ENCODE assay signal across 8 cellular contexts in genomic region chr17:48478224-48479013, GRCh38. TPM values are rescaled to one million over a fixed set of nuclear protein-coding genes. Genes with fewer than 3 reads are reported as not detected.
DNase-seq lines count a peak whose midpoint lies in the region; ATAC-seq, FAIRE-seq and TF ChIP-seq lines count a peak whose summit lies in the region.

No MANE protein-coding gene starts in this region.

- no peak overlapping the region for H3K4me3 ChIP-seq in osteoblast (ENCODE audit: insufficient read depth, low read length)

- peaks cover 9 to 10% of the 10 kb centered on the region in 2 donors for H3K4me1 Mint-ChIP-seq in effector memory CD8-positive, alpha-beta T cell (ENCODE audit: low read depth in 2 of 2)

- no peaks in the 10 kb centered on the region for H3K27me3 Mint-ChIP-seq in effector memory CD8-positive, alpha-beta T cell

- H4K20me1 ChIP-seq in osteoblast (ENCODE audit: insufficient read depth, low read length), result no peaks in the 10 kb centered on the region

- no peak overlapping the region for H2AFZ ChIP-seq in osteoblast (ENCODE audit: low read length)

- DNase-seq in GM12891 (ENCODE audit: insufficient read length, low spot score) (peak; percentile 41), DMS79 (lab: John Stamatoyannopoulos, UW) (no peak), pons (ENCODE audit: low spot score) (no peak), osteoblast (ENCODE audit: insufficient read length, low spot score, missing footprints) (no peak), HEK293T (ENCODE audit: extremely low spot score) (no peak)
- DNase-seq in effector memory CD8-positive, alpha-beta T cell, result peak in 2 of 3 experiments; percentile 16 to 23

- POLR2A ChIA-PET in HEK293T (lab: Yijun Ruan, JAX), result no interaction called here

- ATAC-seq in GM21360 (IDR thresholded peaks at IDR 0.05; ENCODE audit: unreplicated experiment), result peak; percentile 86
- ATAC-seq in HG03565 (IDR thresholded peaks at IDR 0.05; ENCODE audit: unreplicated experiment), result peak; percentile 84
- ATAC-seq in effector memory CD8-positive, alpha-beta T cell (replicated peaks), result peak; percentile 96

- no peak for TF ChIP-seq POLR2A in GM12891 (IDR thresholded peaks at IDR 0.05; ENCODE audit: low read depth, low read length)

- H3K27ac ChIP-seq in osteoblast (ENCODE audit: low read depth, low read length), result no peak overlapping the region

- peak; percentile 94 for FAIRE-seq in GM12891 (lab: Jason Lieb, UNC)

- TF ChIP-seq CTCF in osteoblast (IDR thresholded peaks at IDR 0.05; ENCODE audit: extremely low read depth, low read depth, low read length), result no peak

- no peaks in the 10 kb centered on the region for H3K27me3 ChIP-seq in osteoblast (ENCODE audit: insufficient read depth, low read length)

- no peaks in the 10 kb centered on the region for H3K9me3 Mint-ChIP-seq in effector memory CD8-positive, alpha-beta T cell

- H3K79me2 ChIP-seq in osteoblast (ENCODE audit: insufficient read depth, low read length), result no peaks in the 10 kb centered on the region

- peaks cover 16% of the 10 kb centered on the region for H3K4me1 ChIP-seq in osteoblast (ENCODE audit: insufficient read depth, low read length)

- peak overlapping the region; percentile 61 to 77 for H3K27ac Mint-ChIP-seq in effector memory CD8-positive, alpha-beta T cell

- CTCF ChIA-PET in HEK293T (lab: Yijun Ruan, JAX), result interaction anchor here (0.8 kb wide), 1 partner anchor 26 kb away, joined by 3 read pairs; no protein-coding TSS in a partner anchor

- H3K36me3 Mint-ChIP-seq in effector memory CD8-positive, alpha-beta T cell (ENCODE audit: insufficient read depth), result no peaks in the 10 kb centered on the region

- H3K4me2 ChIP-seq in osteoblast (ENCODE audit: insufficient read depth, low read length), result no peak overlapping the region

- H3K4me3 Mint-ChIP-seq in effector memory CD8-positive, alpha-beta T cell, result peak overlapping the region; percentile 2 to 47

- H3K36me3 ChIP-seq in osteoblast (ENCODE audit: insufficient read depth, low read length), result no peaks in the 10 kb centered on the region

- H3K9me3 ChIP-seq in osteoblast (ENCODE audit: low read depth, low read length), result no peaks in the 10 kb centered on the region

TF ChIP-seq in GM12891, 5 proteins besides CTCF, POLR2A, EP300 and RAD21:
- TF ChIP-seq TAF1 (IDR thresholded peaks at IDR 0.05; ENCODE audit: low read depth, low read length), result 0 out of 2 replicates have a peak, but pooled peaks have one; percentile 10
- peak; percentile 59; the same call in 1 of the 2 replicates for TF ChIP-seq SPI1 (IDR thresholded peaks at IDR 0.05; ENCODE audit: low read depth, low read length)
- peak; percentile 57; the same call in 1 of the 2 replicates for TF ChIP-seq POU2F2 (IDR thresholded peaks at IDR 0.05; ENCODE audit: low read depth, low read length)
- TF ChIP-seq POLR2AphosphoS5 (IDR thresholded peaks at IDR 0.05; ENCODE audit: low read depth, low read length), result no peak

TF ChIP-seq in HEK293T, 16 proteins besides CTCF, POLR2A, EP300 and RAD21:
- TF ChIP-seq HDGF (IDR thresholded peaks at IDR 0.05; ENCODE audit: borderline replicate concordance) (no peak), L3MBTL2 (conservative IDR thresholded peaks at IDR 0.05) (no peak)

RNA-seq across cellular contexts. Expression of gene SKAP1, which starts 48.4 kb away (rescaled TPM):
- 52.8 TPM for polyA plus RNA-seq in GM12891 (2012; ENCODE audit: low read depth, missing spikeins)
- not detected in 2 replicates for total RNA-seq in osteoblast

RNA-seq across cellular contexts. Expression of gene HOXB1, which starts 52.4 kb away (rescaled TPM):
- not detected for polyA plus RNA-seq in GM12891 (2012; ENCODE audit: low read depth, missing spikeins)
- not detected in 2 replicates for total RNA-seq in osteoblast

Comparison
In these comparisons a context has a peak if more than half of its experiments do, and no peak if none do; other contexts are left out.
1. DNase-seq: peak in GM12891 (single experiment) and effector memory CD8-positive, alpha-beta T cell (2 of 3); none in DMS79 (single experiment), pons (single experiment), osteoblast (single experiment) and HEK293T (single experiment).
2. Peak in every context shown above with its lines, with median percentiles within 50 percentile points of each other: ATAC-seq.